In genomic region chr11:16448123-16448717, GRCh38 we compare ENCODE assay signal across 26 cellular contexts.
"Had no signal": no experiment of that assay in that cellular context is flagged by ENCODE, and none has a peak within 500 bp of the region (broad histone marks: within the 10 kb centered on the region; RNA-seq: fewer than 3 reads in every experiment).

No MANE protein-coding gene starts in this region.

- H3K9me3 ChIP-seq: MG63, SJCRH30 had no signal

- H3K4me1 ChIP-seq: SJCRH30 had no signal

- FAIRE-seq: HTR-8/SVneo had no signal

- H3K4me3 ChIP-seq: MG63, SJCRH30 had no signal

- H3K36me3 ChIP-seq: MG63, SJCRH30 had no signal

- DNase-seq: Karpas-422, KG1, MG63, NCI-H1092, NCI-H1105 treated with DMSO at 0.1 percent for 48 hours, NCI-H1417 treated with DMSO at 0.1 percent for 48 hours, NCI-H146, NCI-H1694 treated with DMSO at 0.1 percent for 48 hours, NCI-H1930, NCI-H2081, NCI-H2107, NCI-H2227 treated with DMSO at 0.1 percent for 48 hours, NCI-H446, NCI-H510A, NCI-H524 treated with DMSO at 0.1 percent for 48 hours, NCI-H69, NCI-H774, PC-3, SHP77 treated with DMSO at 0.1 percent for 48 hours, SJCRH30, T-helper 1 cell had no signal

- ATAC-seq: Panc1, PC-3, SK-N-SH treated with all-trans-retinoic acid at 6 μM for 48 hours had no signal

- H3K27me3 ChIP-seq: MG63, SJCRH30 had no signal

- H3K27ac ChIP-seq: HL-60, RWPE1, SJCRH30 had no signal
